ENCODE assay signal across 20 cellular contexts in the genomic region with DNA sequence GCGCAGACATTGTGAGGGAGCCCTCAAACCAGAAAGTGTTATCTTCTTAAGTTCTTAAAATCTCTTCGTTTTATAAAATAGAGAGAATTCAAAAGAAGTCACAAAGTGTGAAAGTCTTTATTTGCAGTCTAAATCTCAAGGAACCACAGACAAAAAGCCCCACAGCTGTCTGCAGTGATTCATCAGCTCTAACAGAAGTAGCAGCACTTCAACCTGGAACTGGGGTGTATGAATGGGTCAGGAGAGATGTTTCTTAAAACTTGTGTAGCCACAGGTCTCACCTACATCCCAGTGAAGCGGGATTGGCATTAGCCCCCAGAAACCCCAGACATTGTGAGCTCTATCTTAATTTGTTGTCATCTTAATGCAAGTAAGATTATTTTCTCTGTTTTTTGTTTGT.
A peak's percentile ranks its signal among the peaks of the same experiment; 100 is the strongest.
DNase-seq lines count a peak whose midpoint lies in the region; ATAC-seq lines count a peak whose summit lies in the region.
"Had no signal": no experiment of that assay in that cellular context is flagged by ENCODE, and none has a peak within 500 bp of the region (broad histone marks: within the 10 kb centered on the region; RNA-seq: fewer than 3 reads in every experiment).

No MANE protein-coding gene starts in this region.

- ATAC-seq in activated naive CD4-positive, alpha-beta T cell treated with anti-CD3 and anti-CD28 coated beads, Interleukin-2, amount 50 U/mL, for 72 hours: peak; percentile 39 to 62
- ATAC-seq in natural killer cell treated with Interleukin-12 subunit alpha and Interleukin-12 subunit beta and Interleukin-15 and Interleukin-18, amount 100 ng/mL, for 72 hours: peak in 1 of 2 donors; percentile 67
- ATAC-seq: K562, PC-3 had no signal

- peaks cover 19% of the 10 kb centered on the region for H3K4me1 Mint-ChIP-seq in activated naive CD4-positive, alpha-beta T cell treated with anti-CD3 and anti-CD28 coated beads, Interleukin-2, amount 10 ng/mL, durations not matched to agents 7 days and 5 days
- H3K4me1 Mint-ChIP-seq in natural killer cell treated with Interleukin-12 subunit alpha and Interleukin-12 subunit beta and Interleukin-15 and Interleukin-18, amount 100 ng/mL, for 72 hours (ENCODE audit: low read depth in 2 of 2): peaks cover 0 to 54% of the 10 kb centered on the region in 2 donors

- no peaks in the 10 kb centered on the region for H3K27me3 Mint-ChIP-seq in activated naive CD4-positive, alpha-beta T cell treated with anti-CD3 and anti-CD28 coated beads, Interleukin-2, amount 10 ng/mL, durations not matched to agents 7 days and 5 days
- H3K27me3 Mint-ChIP-seq in natural killer cell treated with Interleukin-12 subunit alpha and Interleukin-12 subunit beta and Interleukin-15 and Interleukin-18, amount 100 ng/mL, for 72 hours: no peaks in the 10 kb centered on the region
- H3K27me3 Mint-ChIP-seq: CD4-positive, alpha-beta T cell had no signal

- peaks cover 8 to 15% of the 10 kb centered on the region in 2 donors for H3K9me3 Mint-ChIP-seq in activated naive CD4-positive, alpha-beta T cell treated with anti-CD3 and anti-CD28 coated beads, Interleukin-2, amount 50 U/mL, for 72 hours
- H3K9me3 Mint-ChIP-seq in activated naive CD4-positive, alpha-beta T cell treated with anti-CD3 and anti-CD28 coated beads, Interleukin-2, amount 10 ng/mL, durations not matched to agents 7 days and 5 days: peaks cover 16% of the 10 kb centered on the region
- H3K9me3 Mint-ChIP-seq in natural killer cell treated with Interleukin-12 subunit alpha and Interleukin-12 subunit beta and Interleukin-15 and Interleukin-18, amount 100 ng/mL, for 72 hours: no peaks in the 10 kb centered on the region

- DNase-seq in NK-92 treated with Interleukin-12 subunit alpha and Interleukin-12 subunit beta, amount 100 ng/mL, for 24 hours (lab: John Stamatoyannopoulos, UW): peak; percentile 13
- DNase-seq in NK-92 (lab: John Stamatoyannopoulos, UW; ENCODE audit: unreplicated experiment) (no peak), putamen (ENCODE audit: low spot score) (no peak)
- DNase-seq in activated naive CD4-positive, alpha-beta T cell treated with anti-CD3 and anti-CD28 coated beads, Interleukin-2, amount 50 U/mL, for 72 hours (ENCODE audit: low spot score in 2 of 2): no peak
- DNase-seq in activated naive CD4-positive, alpha-beta T cell treated with anti-CD3 and anti-CD28 coated beads, Interleukin-2, amount 10 ng/mL, durations not matched to agents 7 days and 5 days: no peak
- no peak for DNase-seq in natural killer cell treated with Interleukin-12 subunit alpha and Interleukin-12 subunit beta and Interleukin-15 and Interleukin-18, amount 100 ng/mL, for 72 hours (ENCODE audit: low spot score)
- DNase-seq in effector CD4-positive, alpha-beta T cell: no peak
- DNase-seq in stimulated activated CD4-positive, alpha-beta T cell treated with anti-CD3 and anti-CD28 coated beads, Interleukin-2, amount 100 ng/mL, for 48 hours: no peak
- DNase-seq: 8988T; BE2C; Calu3; CD4-positive, alpha-beta T cell; DMS79 treated with DMSO at 0.1 percent for 48 hours; GOT3; NCI-H1436; NCI-H2029; NCI-H2171 treated with DMSO at 0.1 percent for 48 hours; NCI-H446 treated with DMSO at 0.1 percent for 48 hours had no signal

- CTCF ChIA-PET in activated naive CD4-positive, alpha-beta T cell treated with anti-CD3 and anti-CD28 coated beads, Interleukin-2, amount 10 ng/mL, durations not matched to agents 7 days and 5 days (lab: Charles Lee): interaction anchor here (0.6 kb wide), 1 partner anchor 78 kb away, joined by 3 read pairs; no protein-coding TSS in a partner anchor

- no peak overlapping the region for H3K4me3 Mint-ChIP-seq in activated naive CD4-positive, alpha-beta T cell treated with anti-CD3 and anti-CD28 coated beads, Interleukin-2, amount 10 ng/mL, durations not matched to agents 7 days and 5 days
- peak overlapping the region; percentile 36 for H3K4me3 Mint-ChIP-seq in natural killer cell treated with Interleukin-12 subunit alpha and Interleukin-12 subunit beta and Interleukin-15 and Interleukin-18, amount 100 ng/mL, for 72 hours
- H3K4me3 Mint-ChIP-seq: CD4-positive, alpha-beta T cell had no signal

- H3K36me3 Mint-ChIP-seq in activated naive CD4-positive, alpha-beta T cell treated with anti-CD3 and anti-CD28 coated beads, Interleukin-2, amount 50 U/mL, for 72 hours: peaks cover 0 to 26% of the 10 kb centered on the region in 2 donors
- H3K36me3 Mint-ChIP-seq in activated naive CD4-positive, alpha-beta T cell treated with anti-CD3 and anti-CD28 coated beads, Interleukin-2, amount 10 ng/mL, durations not matched to agents 7 days and 5 days: peaks cover 20% of the 10 kb centered on the region
- H3K36me3 Mint-ChIP-seq in natural killer cell treated with Interleukin-12 subunit alpha and Interleukin-12 subunit beta and Interleukin-15 and Interleukin-18, amount 100 ng/mL, for 72 hours: peaks cover 27% of the 10 kb centered on the region

- peak overlapping the region in 1 of 2 donors; percentile 47 for H3K27ac Mint-ChIP-seq in activated naive CD4-positive, alpha-beta T cell treated with anti-CD3 and anti-CD28 coated beads, Interleukin-2, amount 50 U/mL, for 72 hours
- H3K27ac Mint-ChIP-seq in activated naive CD4-positive, alpha-beta T cell treated with anti-CD3 and anti-CD28 coated beads, Interleukin-2, amount 10 ng/mL, durations not matched to agents 7 days and 5 days: no peak overlapping the region
- H3K27ac Mint-ChIP-seq in natural killer cell treated with Interleukin-12 subunit alpha and Interleukin-12 subunit beta and Interleukin-15 and Interleukin-18, amount 100 ng/mL, for 72 hours: peak overlapping the region in 1 of 2 donors; percentile 19
- H3K27ac Mint-ChIP-seq: CD4-positive, alpha-beta T cell had no signal
